ENCODE assay signal across 26 cellular contexts in genomic region chr17:70091681-70092080, GRCh38. TPM values are rescaled to one million over a fixed set of nuclear protein-coding genes. Genes with fewer than 3 reads are reported as not detected.
"Had no signal": no experiment of that assay in that cellular context is flagged by ENCODE, and none has a peak within 500 bp of the region (broad histone marks: within the 10 kb centered on the region; RNA-seq: fewer than 3 reads in every experiment).

No MANE protein-coding gene starts in this region.

- DNase-seq: activated B cell treated with CpG ODN at 0.5 μM for 24 hours; activated CD4-positive, alpha-beta T cell treated with anti-CD3 and anti-CD28 coated beads for 36 hours; activated CD4-positive, alpha-beta T cell treated with anti-CD3 and anti-CD28 coated beads, Interleukin-2, amount 50 U/mL, for 4 hours; activated CD8-positive, alpha-beta memory T cell treated with anti-CD3 and anti-CD28 coated beads for 24 hours; activated CD8-positive, alpha-beta memory T cell treated with anti-CD3 and anti-CD28 coated beads, Interleukin-2, amount 50 U/mL, for 4 hours; activated naive CD4-positive, alpha-beta T cell treated with anti-CD3 and anti-CD28 coated beads for 36 hours; activated naive CD8-positive, alpha-beta T cell treated with anti-CD3 and anti-CD28 coated beads, Interleukin-2, amount 10 ng/mL, durations not matched to agents 7 days and 5 days; activated T-cell treated with anti-CD3 and anti-CD28 coated beads, Interleukin-2, amount 50 U/mL, for 24 hours; amygdala; cerebellar nuclear complex; esophagus squamous epithelium; heart left ventricle; islet precursor cell; left cardiac atrium; mucosa of descending colon; naive B cell; retina; sigmoid colon; stimulated activated CD4-positive, alpha-beta T cell treated with anti-CD3 and anti-CD28 coated beads, Interleukin-15, amount 100 ng/mL, for 24 hours; stimulated activated naive B cell treated with anti-CD40 and anti-IgM and Interleukin-4, amounts not matched to agents 10 μg/mL and 1 μg/mL and 100 μg/mL, for 72 hours; T-helper 9 cell had no signal

- H3K36me3 ChIP-seq: esophagus squamous epithelium, heart left ventricle, sigmoid colon had no signal

- H3K4me2 ChIP-seq: smooth muscle cell had no signal

- H3K4me1 ChIP-seq: heart left ventricle had no signal

- H3K27ac ChIP-seq: coronary artery, esophagus squamous epithelium, heart left ventricle, sigmoid colon had no signal

- H3K9me3 ChIP-seq: esophagus squamous epithelium, heart left ventricle, mucosa of descending colon, sigmoid colon had no signal

- H3K4me3 ChIP-seq: coronary artery, esophagus squamous epithelium, heart left ventricle, mucosa of descending colon, sigmoid colon, smooth muscle cell had no signal

- ATAC-seq: heart left ventricle, left cardiac atrium, mucosa of descending colon had no signal

- H3K27me3 ChIP-seq: esophagus squamous epithelium, heart left ventricle, sigmoid colon had no signal

RNA-seq across cellular contexts. Expression of gene KCNJ16, which starts 16.7 kb away (rescaled TPM):
- total RNA-seq: activated B cell treated with CpG ODN at 0.5 μM for 24 hours; activated CD4-positive, alpha-beta T cell treated with anti-CD3 and anti-CD28 coated beads for 36 hours; activated naive CD4-positive, alpha-beta T cell treated with anti-CD3 and anti-CD28 coated beads for 36 hours; activated naive CD8-positive, alpha-beta T cell treated with anti-CD3 and anti-CD28 coated beads, Interleukin-2, amount 10 ng/mL, durations not matched to agents 7 days and 5 days; activated T-helper 2 cell treated with anti-CD3 and anti-CD28 coated beads, Interferon-gamma antibody, Interleukin-2, Interleukin-4, amounts not matched to agents 10 μg/mL and 5 μg/mL and 100 μg/mL, durations not matched to agents 14 hours and 24 hours and 36 hours; left cardiac atrium; osteoblast; smooth muscle cell; T-helper 1 cell treated with Interleukin-12 subunit alpha and Interleukin-12 subunit beta and Interleukin-4 antibody, amounts not matched to agents 30 ng/mL and 1 ng/mL, for 36 hours had no signal
